Comparison of ENCODE assay signal across 11 cellular contexts in the genomic region with DNA sequence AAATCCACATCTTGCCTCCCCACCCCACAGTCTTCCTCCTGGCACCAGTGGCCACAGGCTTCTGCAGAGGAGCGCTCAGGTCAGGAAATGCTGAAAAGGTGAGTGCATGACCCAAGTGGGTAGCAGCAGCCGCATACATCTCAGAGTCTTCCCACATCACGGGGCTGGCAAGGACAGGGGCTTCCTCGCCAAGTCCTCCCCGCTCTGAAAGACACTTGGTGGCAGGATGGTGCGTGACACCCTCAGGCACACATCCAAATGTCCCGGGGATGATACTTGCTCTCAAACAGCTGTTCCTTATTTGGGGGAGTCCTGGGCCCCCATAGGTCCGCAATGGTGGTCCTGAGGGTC. TPM values are rescaled to one million over a fixed set of nuclear protein-coding genes. Genes with fewer than 3 reads are reported as not detected.
DNase-seq lines count a peak whose midpoint lies in the region; ATAC-seq, FAIRE-seq and TF ChIP-seq lines count a peak whose summit lies in the region.
"Had no signal": no experiment of that assay in that cellular context is flagged by ENCODE, and none has a peak within 500 bp of the region (broad histone marks: within the 10 kb centered on the region; RNA-seq: fewer than 3 reads in every experiment).

No MANE protein-coding gene starts in this region.

- DNase-seq in WERI-Rb-1: no peak
- no peak for DNase-seq in keratinocyte (ENCODE audit: low read depth, low spot score)
- DNase-seq in stomach: no peak
- no peak for DNase-seq in activated CD4-positive, alpha-beta T cell treated with anti-CD3 and anti-CD28 coated beads for 1 hour
- no peak for DNase-seq in suprapubic skin (ENCODE audit: low spot score in 2 of 2)
- DNase-seq: central memory CD4-positive, alpha-beta T cell; stimulated activated naive CD4-positive, alpha-beta T cell treated with Interleukin-2 at 50 U/mL for 16 hours had no signal

- H3K36me3 ChIP-seq in WERI-Rb-1 (no peaks in the 10 kb centered on the region), keratinocyte (ENCODE audit: control insufficient read depth in 2 of 2, extremely low read depth in 1 of 2, insufficient read depth in 2 of 2, low read length in 2 of 2) (no peaks in the 10 kb centered on the region), stomach (no peaks in the 10 kb centered on the region), suprapubic skin (no peaks in the 10 kb centered on the region)
- H3K36me3 ChIP-seq: SJCRH30 had no signal

- TF ChIP-seq EP300 in stomach (IDR thresholded peaks at IDR 0.05) (no peak), suprapubic skin (IDR thresholded peaks at IDR 0.05) (no peak)

- no peaks in the 10 kb centered on the region for H3K9me1 ChIP-seq in keratinocyte (ENCODE audit: control insufficient read depth, extremely low read depth, insufficient read depth, low read length)

- peak; percentile 4 for ATAC-seq in HG02678 (IDR thresholded peaks at IDR 0.05; ENCODE audit: unreplicated experiment)
- ATAC-seq in HG03135 (IDR thresholded peaks at IDR 0.05; ENCODE audit: unreplicated experiment): no peak

- FAIRE-seq in keratinocyte (lab: Jason Lieb, UNC): no peak
- FAIRE-seq: islet of Langerhans had no signal

- TF ChIP-seq POLR2A in stomach (IDR thresholded peaks at IDR 0.05): no peak
- no peak for TF ChIP-seq POLR2A in suprapubic skin (IDR thresholded peaks at IDR 0.05)

- H3K79me2 ChIP-seq in keratinocyte (ENCODE audit: control insufficient read depth, insufficient read depth, low read length): no peaks in the 10 kb centered on the region

- dilution Hi-C loops in keratinocyte (cut with MboI; ENCODE audit: extremely low pct_ligation_motif_present, low sequenced_read_pairs): no loop called here

- H3K4me2 ChIP-seq in keratinocyte (ENCODE audit: control insufficient read depth, extremely low read depth, insufficient read depth, low read depth, low read length): peak overlapping the region; percentile 58

- H3K4me1 ChIP-seq in keratinocyte (ENCODE audit: control insufficient read depth, extremely low read depth, insufficient read depth, low read length) (peaks cover 23% of the 10 kb centered on the region), stomach (peaks cover 25 to 42% (median 29%) of the 10 kb centered on the region in 4 donors), suprapubic skin (peaks cover 34% of the 10 kb centered on the region)

- H3K27ac ChIP-seq in WERI-Rb-1: peak overlapping the region; percentile 2; the same call in 1 of the 2 replicates
- H3K27ac ChIP-seq in keratinocyte (ENCODE audit: control insufficient read depth, insufficient read depth, low read length): peak overlapping the region; percentile 43
- H3K27ac ChIP-seq in stomach: peak overlapping the region in 4 of 5 donors; percentile 81 to 87 (median 82)
- H3K27ac ChIP-seq in suprapubic skin: no peak overlapping the region
- H3K27ac ChIP-seq: SJCRH30 had no signal

- intact Hi-C loops in stomach (cut with DNase I; ENCODE audit: low total_unique reads): no loop called here

- H3K4me3 ChIP-seq in WERI-Rb-1 (ENCODE audit: low read depth, low read length): no peak overlapping the region
- peak overlapping the region in 1 of 3 experiments; percentile 7 for H3K4me3 ChIP-seq in keratinocyte (ENCODE audit: control insufficient read depth in 2 of 3, extremely low read depth in 1 of 3, insufficient read depth in 2 of 3, low read depth in 1 of 3, low read length in 3 of 3)
- no peak overlapping the region for H3K4me3 ChIP-seq in stomach
- H3K4me3 ChIP-seq in suprapubic skin: no peak overlapping the region
- H3K4me3 ChIP-seq: SJCRH30 had no signal

- H2AFZ ChIP-seq in keratinocyte (ENCODE audit: control insufficient read depth, low read length): peak overlapping the region; percentile 4

- TF ChIP-seq CTCF in WERI-Rb-1 (IDR thresholded peaks at IDR 0.05; ENCODE audit: low read depth, low read length) (no peak), keratinocyte (optimal IDR thresholded peaks at IDR 0.05 in 1 of 3, IDR thresholded peaks at IDR 0.05 in 1 of 3, conservative IDR thresholded peaks at IDR 0.05 in 1 of 3; ENCODE audit: extremely low read depth in 1 of 3, insufficient read depth in 2 of 3, low read length in 3 of 3) (no peak), stomach (IDR thresholded peaks at IDR 0.05) (no peak), suprapubic skin (IDR thresholded peaks at IDR 0.05) (no peak)

- peak overlapping the region; percentile 15 for H3K9ac ChIP-seq in keratinocyte (ENCODE audit: control insufficient read depth, extremely low read depth, insufficient read depth, low read length)

- 69 to 89% (median 77%) methylated on average over 7 to 8 of the region's 8 CpGs for WGBS in stomach, 5 donors
- WGBS in suprapubic skin: 50% methylated on average over 7 of the region's 8 CpGs

- H4K20me1 ChIP-seq in keratinocyte (ENCODE audit: control insufficient read depth, extremely low read depth, insufficient read depth, low read length): no peaks in the 10 kb centered on the region

- H3K9me3 ChIP-seq in WERI-Rb-1 (ENCODE audit: severe bottlenecking): no peaks in the 10 kb centered on the region
- H3K9me3 ChIP-seq in keratinocyte (ENCODE audit: control insufficient read depth, low read depth, low read length): no peaks in the 10 kb centered on the region
- H3K9me3 ChIP-seq in stomach: no peaks in the 10 kb centered on the region
- no peaks in the 10 kb centered on the region for H3K9me3 ChIP-seq in suprapubic skin
- H3K9me3 ChIP-seq: SJCRH30 had no signal

- H3K27me3 ChIP-seq in WERI-Rb-1 (ENCODE audit: insufficient read depth, low read depth, severe bottlenecking) (no peaks in the 10 kb centered on the region), keratinocyte (ENCODE audit: control insufficient read depth, extremely low read depth, insufficient read depth, low read length) (no peaks in the 10 kb centered on the region), stomach (no peaks in the 10 kb centered on the region), suprapubic skin (no peaks in the 10 kb centered on the region)
- H3K27me3 ChIP-seq: SJCRH30 had no signal

RNA-seq across cellular contexts. Expression of a gene that starts 8.8 kb away (rescaled TPM):
- 3.5 to 5.4 TPM (median 4.0 TPM) in 3 replicates for polyA plus RNA-seq in keratinocyte
- 0.45 TPM for polyA plus RNA-seq in keratinocyte (2011; ENCODE audit: low read depth)
- polyA plus RNA-seq in keratinocyte (2011; cell fraction: cytosol; rRNA removed): 2.6 and 5.7 TPM in 2 replicates
- 16.1 and 26.3 TPM in 2 replicates for polyA plus RNA-seq in keratinocyte (2011; cell fraction: nucleus; rRNA removed)
- polyA plus RNA-seq in keratinocyte (2012; ENCODE audit: low replicate concordance): 3.6 and 4.8 TPM in 2 replicates
- polyA minus RNA-seq in keratinocyte: 4.4 to 7.2 TPM (median 7.0 TPM) in 3 replicates
- polyA minus RNA-seq in keratinocyte (2011; cell fraction: cytosol; rRNA and poly(A)+ RNA removed): 7.5 TPM
- 9.1 and 9.6 TPM in 2 replicates for polyA minus RNA-seq in keratinocyte (2011; cell fraction: nucleus; rRNA and poly(A)+ RNA removed)
- total RNA-seq in stomach: 100 to 1,000 TPM in 1 of 5 donors, 10 to 100 TPM in 4; 30.3 to 132 (median 57.1) TPM
- 1 to 10 TPM; 6.8 to 9.0 (median 7.9) TPM for polyA plus RNA-seq in stomach
- 10 to 100 TPM; 59.1 to 93.3 (median 61.4) TPM for total RNA-seq in suprapubic skin

RNA-seq across cellular contexts. Expression of a gene that starts 30.8 kb away (rescaled TPM):
- polyA plus RNA-seq in keratinocyte: 3.2 to 6.0 TPM (median 4.2 TPM) in 3 replicates
- polyA plus RNA-seq in keratinocyte (2011; ENCODE audit: low read depth): 1.8 TPM
- polyA plus RNA-seq in keratinocyte (2011; cell fraction: cytosol; rRNA removed): 3.5 and 4.7 TPM in 2 replicates
- 8.7 and 10.6 TPM in 2 replicates for polyA plus RNA-seq in keratinocyte (2011; cell fraction: nucleus; rRNA removed)
- polyA plus RNA-seq in keratinocyte (2012; ENCODE audit: low replicate concordance): 5.9 and 6.3 TPM in 2 replicates
- 3.4 to 5.4 TPM (median 3.5 TPM) in 3 replicates for polyA minus RNA-seq in keratinocyte
- polyA minus RNA-seq in keratinocyte (2011; cell fraction: cytosol; rRNA and poly(A)+ RNA removed): 4.0 TPM
- polyA minus RNA-seq in keratinocyte (2011; cell fraction: nucleus; rRNA and poly(A)+ RNA removed): 4.2 and 5.9 TPM in 2 replicates
- total RNA-seq in stomach: 10 to 100 TPM in 4 of 5 donors, 1 to 10 TPM in 1; 2.2 to 26.8 (median 13.9) TPM
- polyA plus RNA-seq in stomach: 10 to 100 TPM in 2 of 3 donors, 1 to 10 TPM in 1; 9.6 to 10.8 (median 10.7) TPM
- 10 to 100 TPM in 2 of 4 donors, 1 to 10 TPM in 2; 7.5 to 15.5 (median 10.5) TPM for total RNA-seq in suprapubic skin

RNA-seq across cellular contexts. Expression of a gene that starts 32.0 kb away (rescaled TPM):
- polyA plus RNA-seq in keratinocyte (20.7 to 22.8 TPM (median 21.2 TPM) in 3 replicates), stomach (10 to 100 TPM; 10.6 to 13.1 (median 11.2) TPM)
- 15.9 TPM for polyA plus RNA-seq in keratinocyte (2011; ENCODE audit: low read depth)
- polyA plus RNA-seq in keratinocyte (2011; cell fraction: cytosol; rRNA removed): 18.1 and 21.4 TPM in 2 replicates
- 23.4 and 23.9 TPM in 2 replicates for polyA plus RNA-seq in keratinocyte (2011; cell fraction: nucleus; rRNA removed)
- 11.6 and 14.1 TPM in 2 replicates for polyA plus RNA-seq in keratinocyte (2012; ENCODE audit: low replicate concordance)
- 14.8 to 18.9 TPM (median 16.1 TPM) in 3 replicates for polyA minus RNA-seq in keratinocyte
- 10.0 TPM for polyA minus RNA-seq in keratinocyte (2011; cell fraction: cytosol; rRNA and poly(A)+ RNA removed)
- 8.2 and 12.1 TPM in 2 replicates for polyA minus RNA-seq in keratinocyte (2011; cell fraction: nucleus; rRNA and poly(A)+ RNA removed)
- total RNA-seq in stomach (10 to 100 TPM in 4 of 5 donors, 1 to 10 TPM in 1; 9.9 to 25.8 (median 12.5) TPM), suprapubic skin (10 to 100 TPM; 25.3 to 37.7 (median 31.3) TPM)

RNA-seq across cellular contexts. Expression of a gene that starts 32.2 kb away (rescaled TPM):
- polyA plus RNA-seq in keratinocyte (240 to 406 TPM (median 276 TPM) in 3 replicates), stomach (100 to 1,000 TPM; 474 to 681 (median 546) TPM)
- polyA plus RNA-seq in keratinocyte (2011; ENCODE audit: low read depth): 568 TPM
- polyA plus RNA-seq in keratinocyte (2011; cell fraction: cytosol; rRNA removed): 359 and 386 TPM in 2 replicates
- 150 and 186 TPM in 2 replicates for polyA plus RNA-seq in keratinocyte (2011; cell fraction: nucleus; rRNA removed)
- 433 and 520 TPM in 2 replicates for polyA plus RNA-seq in keratinocyte (2012; ENCODE audit: low replicate concordance)
- 94.7 to 314 TPM (median 216 TPM) in 3 replicates for polyA minus RNA-seq in keratinocyte
- 120 TPM for polyA minus RNA-seq in keratinocyte (2011; cell fraction: cytosol; rRNA and poly(A)+ RNA removed)
- polyA minus RNA-seq in keratinocyte (2011; cell fraction: nucleus; rRNA and poly(A)+ RNA removed): 37.8 and 44.1 TPM in 2 replicates
- total RNA-seq in stomach (100 to 1,000 TPM in 4 of 5 donors, 10 to 100 TPM in 1; 77.0 to 307 (median 205) TPM), suprapubic skin (100 to 1,000 TPM; 167 to 312 (median 272) TPM)

RNA-seq across cellular contexts. Expression of a gene that starts 52.5 kb away (rescaled TPM):
- polyA plus RNA-seq in keratinocyte (29.9 to 38.1 TPM (median 38.0 TPM) in 3 replicates), stomach (100 to 1,000 TPM in 2 of 3 donors, 10 to 100 TPM in 1; 60.5 to 120 (median 117) TPM)
- polyA plus RNA-seq in keratinocyte (2011; ENCODE audit: low read depth): 22.2 TPM
- 15.2 and 35.4 TPM in 2 replicates for polyA plus RNA-seq in keratinocyte (2011; cell fraction: cytosol; rRNA removed)
- 32.0 and 44.4 TPM in 2 replicates for polyA plus RNA-seq in keratinocyte (2011; cell fraction: nucleus; rRNA removed)
- polyA plus RNA-seq in keratinocyte (2012; ENCODE audit: low replicate concordance): 28.7 and 54.4 TPM in 2 replicates
- polyA minus RNA-seq in keratinocyte: 9.4 to 21.4 TPM (median 10.0 TPM) in 3 replicates
- 16.1 TPM for polyA minus RNA-seq in keratinocyte (2011; cell fraction: cytosol; rRNA and poly(A)+ RNA removed)
- 8.1 and 9.2 TPM in 2 replicates for polyA minus RNA-seq in keratinocyte (2011; cell fraction: nucleus; rRNA and poly(A)+ RNA removed)
- total RNA-seq in stomach (100 to 1,000 TPM in 3 of 5 donors, 10 to 100 TPM in 2; 24.1 to 472 (median 150) TPM), suprapubic skin (10 to 100 TPM; 58.6 to 86.7 (median 69.6) TPM)
